In genomic region chr11:131945695-131946094, GRCh38 we compare ENCODE assay signal across 7 cellular contexts.
"Had no signal": no experiment of that assay in that cellular context is flagged by ENCODE, and none has a peak within 500 bp of the region (broad histone marks: within the 10 kb centered on the region; RNA-seq: fewer than 3 reads in every experiment).

No MANE protein-coding gene starts in this region.

- H3K36me3 Mint-ChIP-seq: IgD-negative memory B cell had no signal

- DNase-seq: H9, HFFc6 had no signal

- H3K27me3 Mint-ChIP-seq: IgD-negative memory B cell had no signal

- H3K27ac Mint-ChIP-seq: GM23338, H9, HFFc6, IgD-negative memory B cell had no signal

- H3K9me3 Mint-ChIP-seq: GM23338, H9, HFFc6 had no signal

- H3K4me3 Mint-ChIP-seq: GM23338, H9, HFFc6 had no signal

- H3K4me2 ChIP-seq: GM23338 had no signal

- ATAC-seq: GM23338, HCT116, HepG2 had no signal

- H3K4me1 Mint-ChIP-seq: H9, IgD-negative memory B cell had no signal

- H2AFZ ChIP-seq: GM23338 had no signal

- H3K27ac ChIP-seq: HL-60 had no signal

- H3K4me3 ChIP-seq: GM23338 had no signal
